Comparison of ENCODE assay signal across 6 cellular contexts in genomic region chr16:2515180-2515803, GRCh38. TPM values are rescaled to one million over a fixed set of nuclear protein-coding genes. Genes with fewer than 3 reads are reported as not detected.
A peak's percentile ranks its signal among the peaks of the same experiment; 100 is the strongest.
DNase-seq lines count a peak whose midpoint lies in the region; FAIRE-seq and TF ChIP-seq lines count a peak whose summit lies in the region.

No MANE protein-coding gene starts in this region.

- DNase-seq in NOMO-1 (lab: John Stamatoyannopoulos, UW; ENCODE audit: unreplicated experiment in 2 of 2), result peak; percentile 28 to 49
- DNase-seq in endothelial cell of umbilical vein (ENCODE audit: low read depth, low spot score), result no peak
- DNase-seq in DMS114 treated with DMSO at 0.1 percent for 48 hours (lab: John Stamatoyannopoulos, UW; ENCODE audit: unreplicated experiment), result no peak
- DNase-seq in DMS79 (lab: John Stamatoyannopoulos, UW), result no peak
- no peak for DNase-seq in NCI-H146 treated with DMSO at 0.1 percent for 48 hours (lab: John Stamatoyannopoulos, UW; ENCODE audit: unreplicated experiment)

- peaks cover 2% of the 10 kb centered on the region for H4K20me1 ChIP-seq in endothelial cell of umbilical vein (replicated peaks; ENCODE audit: control insufficient read depth, extremely low read depth, insufficient read depth, low read length)

- H3K4me2 ChIP-seq in endothelial cell of umbilical vein (ENCODE audit: insufficient read depth, low read length), result peak overlapping the region; percentile 89

- no peak for TF ChIP-seq CTCF in endothelial cell of umbilical vein (IDR thresholded peaks at IDR 0.05; ENCODE audit: extremely low read depth in 1 of 2, insufficient read depth in 1 of 2, low read depth in 1 of 2, low read length in 2 of 2)

- H3K36me3 ChIP-seq in endothelial cell of umbilical vein (ENCODE audit: control insufficient read depth in 2 of 2, extremely low read depth in 1 of 2, insufficient read depth in 2 of 2, low read length in 2 of 2), result peaks cover 0 to 2% of the 10 kb centered on the region in 2 experiments

- CTCF ChIA-PET in endothelial cell of umbilical vein (lab: Charles Lee), result interaction anchor here (1.1 kb wide), 1 partner anchor 14 kb away, joined by 4 read pairs; no protein-coding TSS in a partner anchor

- POLR2A ChIA-PET in endothelial cell of umbilical vein (lab: Charles Lee), result interaction anchor here (1.3 kb wide), 1 partner anchor 9 kb away, joined by 3 read pairs; no protein-coding TSS in a partner anchor

- H3K4me3 ChIP-seq in endothelial cell of umbilical vein (replicated peaks in 1 of 3; ENCODE audit: insufficient read depth in 1 of 3, low read depth in 1 of 3, low read length in 3 of 3), result peak overlapping the region; percentile 52 to 91 (median 73)
- H3K4me3 ChIP-seq in skin epidermis, result peak overlapping the region; percentile 80 to 100 (median 94)

- H3K9ac ChIP-seq in endothelial cell of umbilical vein (replicated peaks; ENCODE audit: extremely low read depth, insufficient read depth, low read length), result peak overlapping the region; percentile 88

- H3K9me3 ChIP-seq in endothelial cell of umbilical vein (replicated peaks; ENCODE audit: control insufficient read depth, insufficient read depth, low read length), result no peaks in the 10 kb centered on the region

- peak; percentile 8 for FAIRE-seq in endothelial cell of umbilical vein (lab: Jason Lieb, UNC)

- peaks cover 26% of the 10 kb centered on the region for H3K4me1 ChIP-seq in endothelial cell of umbilical vein (ENCODE audit: control insufficient read depth, extremely low read depth, insufficient read depth, low read length)

- H3K79me2 ChIP-seq in endothelial cell of umbilical vein (ENCODE audit: control insufficient read depth, insufficient read depth, low read length), result peaks cover 58% of the 10 kb centered on the region

- H3K27ac ChIP-seq in endothelial cell of umbilical vein (ENCODE audit: insufficient read depth, low read depth, low read length) (peak overlapping the region; percentile 15), skin epidermis (peak overlapping the region; percentile 94 to 100 (median 99))

- no peaks in the 10 kb centered on the region for H3K27me3 ChIP-seq in endothelial cell of umbilical vein (ENCODE audit: control insufficient read depth in 2 of 2, insufficient read depth in 2 of 2, low read length in 2 of 2)

- TSS peak; percentile 15 for BruUV-seq in endothelial cell of umbilical vein (replicated peaks; lab: Mats Ljungman, UMichigan)

- dilution Hi-C loops in endothelial cell of umbilical vein (cut with MboI; ENCODE audit: extremely low pct_ligation_motif_present, low sequenced_read_pairs), result no loop called here

- TF ChIP-seq POLR2A in endothelial cell of umbilical vein (IDR thresholded peaks at IDR 0.05; ENCODE audit: low read depth, low read length), result no peak

- intact Hi-C loops in endothelial cell of umbilical vein (cut with micrococcal nuclease), result no loop called here

- H2AFZ ChIP-seq in endothelial cell of umbilical vein (ENCODE audit: low read depth, low read length), result no peak overlapping the region

- H3K9me1 ChIP-seq in endothelial cell of umbilical vein (replicated peaks; ENCODE audit: control insufficient read depth, extremely low read depth, insufficient read depth, low read length), result no peaks in the 10 kb centered on the region

TF ChIP-seq in endothelial cell of umbilical vein, 7 proteins besides CTCF, POLR2A, EP300 and RAD21:
- no peak for TF ChIP-seq MYC (IDR thresholded peaks at IDR 0.05; ENCODE audit: low read depth, low read length)
- no peak for TF ChIP-seq EZH2 (IDR thresholded peaks at IDR 0.05; ENCODE audit: borderline replicate concordance, low read depth, low read length, severe bottlenecking)
- TF ChIP-seq GATA2 (IDR thresholded peaks at IDR 0.05; ENCODE audit: insufficient read depth, insufficient read length, low read depth, low read length), result no peak
- no peak for TF ChIP-seq FOS (IDR thresholded peaks at IDR 0.05; ENCODE audit: borderline replicate concordance, insufficient read depth, low read length)
- TF ChIP-seq JUN (IDR thresholded peaks at IDR 0.05; ENCODE audit: borderline replicate concordance, insufficient read depth, insufficient read length, low read depth), result no peak
- TF ChIP-seq MAX (IDR thresholded peaks at IDR 0.05; ENCODE audit: insufficient read depth, insufficient read length), result no peak
- no peak for TF ChIP-seq POLR2AphosphoS5 (IDR thresholded peaks at IDR 0.05; ENCODE audit: insufficient read depth, low read depth, low read length)

RNA-seq across cellular contexts. Expression of gene ATP6V0C, which starts 1.5 kb away (rescaled TPM):
- total RNA-seq in endothelial cell of umbilical vein, result 187 and 194 TPM in 2 replicates
- 122 and 146 TPM in 2 replicates for polyA plus RNA-seq in endothelial cell of umbilical vein
- polyA plus RNA-seq in endothelial cell of umbilical vein (2011; cell fraction: cytosol; rRNA removed), result 82.0 and 82.5 TPM in 2 replicates
- 37.3 and 44.2 TPM in 2 replicates for polyA plus RNA-seq in endothelial cell of umbilical vein (2011; cell fraction: nucleus; rRNA removed)
- 209 and 256 TPM in 2 replicates for polyA plus RNA-seq in endothelial cell of umbilical vein (2012)
- polyA minus RNA-seq in endothelial cell of umbilical vein, result 31.4 and 43.3 TPM in 2 replicates
- polyA minus RNA-seq in endothelial cell of umbilical vein (2011; cell fraction: cytosol; rRNA and poly(A)+ RNA removed), result 112 TPM
- polyA minus RNA-seq in endothelial cell of umbilical vein (2011; cell fraction: nucleus; rRNA and poly(A)+ RNA removed), result 19.4 and 31.2 TPM in 2 replicates

RNA-seq across cellular contexts. Expression of gene AMDHD2, which starts 4.9 kb away (rescaled TPM):
- total RNA-seq in endothelial cell of umbilical vein, result 54.5 and 59.5 TPM in 2 replicates
- 39.4 and 58.2 TPM in 2 replicates for polyA plus RNA-seq in endothelial cell of umbilical vein
- polyA plus RNA-seq in endothelial cell of umbilical vein (2011; cell fraction: cytosol; rRNA removed), result 13.6 and 21.4 TPM in 2 replicates
- 188 and 225 TPM in 2 replicates for polyA plus RNA-seq in endothelial cell of umbilical vein (2011; cell fraction: nucleus; rRNA removed)
- polyA plus RNA-seq in endothelial cell of umbilical vein (2012), result 24.1 and 27.6 TPM in 2 replicates
- polyA minus RNA-seq in endothelial cell of umbilical vein, result 22.5 and 34.3 TPM in 2 replicates
- polyA minus RNA-seq in endothelial cell of umbilical vein (2011; cell fraction: cytosol; rRNA and poly(A)+ RNA removed), result 14.8 TPM
- 46.0 and 79.6 TPM in 2 replicates for polyA minus RNA-seq in endothelial cell of umbilical vein (2011; cell fraction: nucleus; rRNA and poly(A)+ RNA removed)

RNA-seq across cellular contexts. Expression of gene CEMP1, which starts 15.9 kb away (rescaled TPM):
- total RNA-seq in endothelial cell of umbilical vein, result not detected in 2 replicates
- not detected in 2 replicates for polyA plus RNA-seq in endothelial cell of umbilical vein
- not detected in 2 replicates for polyA plus RNA-seq in endothelial cell of umbilical vein (2011; cell fraction: cytosol; rRNA removed)
- not detected in 2 replicates for polyA plus RNA-seq in endothelial cell of umbilical vein (2011; cell fraction: nucleus; rRNA removed)
- polyA plus RNA-seq in endothelial cell of umbilical vein (2012), result 1.1 TPM in 1 of 2 replicates, not detected in the other
- polyA minus RNA-seq in endothelial cell of umbilical vein, result not detected in 2 replicates
- not detected for polyA minus RNA-seq in endothelial cell of umbilical vein (2011; cell fraction: cytosol; rRNA and poly(A)+ RNA removed)
- polyA minus RNA-seq in endothelial cell of umbilical vein (2011; cell fraction: nucleus; rRNA and poly(A)+ RNA removed), result not detected in 2 replicates

RNA-seq across cellular contexts. Expression of gene PDPK1, which starts 22.5 kb away (rescaled TPM):
- total RNA-seq in endothelial cell of umbilical vein, result 37.3 and 40.8 TPM in 2 replicates
- polyA plus RNA-seq in endothelial cell of umbilical vein, result 19.9 and 22.4 TPM in 2 replicates
- 24.6 and 26.6 TPM in 2 replicates for polyA plus RNA-seq in endothelial cell of umbilical vein (2011; cell fraction: cytosol; rRNA removed)
- polyA plus RNA-seq in endothelial cell of umbilical vein (2011; cell fraction: nucleus; rRNA removed), result 43.3 and 47.2 TPM in 2 replicates
- polyA plus RNA-seq in endothelial cell of umbilical vein (2012), result 23.8 and 24.9 TPM in 2 replicates
- 39.4 and 42.7 TPM in 2 replicates for polyA minus RNA-seq in endothelial cell of umbilical vein
- polyA minus RNA-seq in endothelial cell of umbilical vein (2011; cell fraction: cytosol; rRNA and poly(A)+ RNA removed), result 17.0 TPM
- polyA minus RNA-seq in endothelial cell of umbilical vein (2011; cell fraction: nucleus; rRNA and poly(A)+ RNA removed), result 26.3 and 30.0 TPM in 2 replicates

RNA-seq across cellular contexts. Expression of gene TBC1D24, which starts 40.4 kb away (rescaled TPM):
- 17.3 and 22.8 TPM in 2 replicates for total RNA-seq in endothelial cell of umbilical vein
- 8.1 and 10.6 TPM in 2 replicates for polyA plus RNA-seq in endothelial cell of umbilical vein
- 4.8 and 7.3 TPM in 2 replicates for polyA plus RNA-seq in endothelial cell of umbilical vein (2011; cell fraction: cytosol; rRNA removed)
- polyA plus RNA-seq in endothelial cell of umbilical vein (2011; cell fraction: nucleus; rRNA removed), result 16.4 and 18.5 TPM in 2 replicates
- polyA plus RNA-seq in endothelial cell of umbilical vein (2012), result 7.8 and 8.1 TPM in 2 replicates
- polyA minus RNA-seq in endothelial cell of umbilical vein, result 12.4 and 16.1 TPM in 2 replicates
- polyA minus RNA-seq in endothelial cell of umbilical vein (2011; cell fraction: cytosol; rRNA and poly(A)+ RNA removed), result 8.8 TPM
- polyA minus RNA-seq in endothelial cell of umbilical vein (2011; cell fraction: nucleus; rRNA and poly(A)+ RNA removed), result 8.9 and 10.8 TPM in 2 replicates

Comparison
In these comparisons a context has a peak if more than half of its experiments do, and no peak if none do; other contexts are left out.
1. DNase-seq: peak in NOMO-1 (2 of 2); none in endothelial cell of umbilical vein (single experiment), DMS114 treated with DMSO at 0.1 percent for 48 hours (single experiment), DMS79 (single experiment) and NCI-H146 treated with DMSO at 0.1 percent for 48 hours (single experiment).